In genomic region chr1:216350186-216350585, GRCh38 we compare ENCODE assay signal across 8 cellular contexts.
"Had no signal": no experiment of that assay in that cellular context is flagged by ENCODE, and none has a peak within 500 bp of the region (broad histone marks: within the 10 kb centered on the region; RNA-seq: fewer than 3 reads in every experiment).

No MANE protein-coding gene starts in this region.

- H3K27ac Mint-ChIP-seq: IgD-negative memory B cell had no signal

- ATAC-seq: K562 had no signal

- H3K4me3 Mint-ChIP-seq: IgD-negative memory B cell had no signal

- H3K27me3 Mint-ChIP-seq: IgD-negative memory B cell had no signal

- H3K27ac ChIP-seq: HL-60, KMS-11 had no signal

- H3K4me2 ChIP-seq: KMS-11 had no signal

- H3K36me3 Mint-ChIP-seq: IgD-negative memory B cell had no signal

- H3K4me1 Mint-ChIP-seq: IgD-negative memory B cell had no signal

- DNase-seq: IMR-90, KBM-7, KG1 had no signal

- H3K4me3 ChIP-seq: K562 had no signal

- FAIRE-seq: HTR-8/SVneo, K562 had no signal

- H3K9ac ChIP-seq: KMS-11 had no signal
